In the genomic region with DNA sequence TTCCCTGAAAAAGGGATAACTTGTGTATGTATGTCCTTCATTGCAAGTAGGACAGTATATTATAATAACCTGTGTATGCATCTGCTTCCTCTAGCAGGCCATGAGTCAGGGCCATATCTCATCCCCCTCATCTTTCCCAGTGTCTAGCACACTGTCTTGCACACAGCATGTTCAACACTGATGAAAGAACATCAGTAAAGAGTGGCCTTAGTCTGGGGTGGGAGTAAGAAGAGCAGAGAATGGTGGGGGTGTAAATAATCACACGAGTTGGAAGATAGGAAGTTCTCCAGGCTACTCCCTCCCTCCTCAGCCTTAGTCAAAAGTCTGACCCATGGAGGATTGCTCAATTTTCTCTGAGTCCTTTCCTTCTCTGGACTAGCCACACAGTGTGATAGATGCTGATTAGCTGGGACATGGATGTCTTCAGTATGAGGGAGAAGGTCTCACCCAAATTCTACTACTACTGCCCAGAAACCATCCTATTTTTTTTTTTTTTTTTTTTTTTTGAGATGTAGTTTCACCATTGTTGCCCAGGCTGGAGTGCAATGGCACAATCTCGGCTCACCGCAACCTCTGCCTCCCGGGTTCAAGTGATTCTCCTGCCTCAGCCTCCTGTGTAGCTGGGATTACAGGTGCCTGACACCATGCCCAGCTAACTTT, we compare ENCODE assay signal across 2 cellular contexts.
TF ChIP-seq lines count a peak whose summit lies in the region.

No MANE protein-coding gene starts in this region.

TF ChIP-seq in SK-N-SH treated with all-trans-retinoic acid at 6 μM for 48 hours, 23 proteins besides CTCF, POLR2A, EP300 and RAD21:
- TF ChIP-seq ZNF70 (CRISPR knock-in tag; IDR thresholded peaks at IDR 0.05), result no peak
- TF ChIP-seq, protein P1, sequence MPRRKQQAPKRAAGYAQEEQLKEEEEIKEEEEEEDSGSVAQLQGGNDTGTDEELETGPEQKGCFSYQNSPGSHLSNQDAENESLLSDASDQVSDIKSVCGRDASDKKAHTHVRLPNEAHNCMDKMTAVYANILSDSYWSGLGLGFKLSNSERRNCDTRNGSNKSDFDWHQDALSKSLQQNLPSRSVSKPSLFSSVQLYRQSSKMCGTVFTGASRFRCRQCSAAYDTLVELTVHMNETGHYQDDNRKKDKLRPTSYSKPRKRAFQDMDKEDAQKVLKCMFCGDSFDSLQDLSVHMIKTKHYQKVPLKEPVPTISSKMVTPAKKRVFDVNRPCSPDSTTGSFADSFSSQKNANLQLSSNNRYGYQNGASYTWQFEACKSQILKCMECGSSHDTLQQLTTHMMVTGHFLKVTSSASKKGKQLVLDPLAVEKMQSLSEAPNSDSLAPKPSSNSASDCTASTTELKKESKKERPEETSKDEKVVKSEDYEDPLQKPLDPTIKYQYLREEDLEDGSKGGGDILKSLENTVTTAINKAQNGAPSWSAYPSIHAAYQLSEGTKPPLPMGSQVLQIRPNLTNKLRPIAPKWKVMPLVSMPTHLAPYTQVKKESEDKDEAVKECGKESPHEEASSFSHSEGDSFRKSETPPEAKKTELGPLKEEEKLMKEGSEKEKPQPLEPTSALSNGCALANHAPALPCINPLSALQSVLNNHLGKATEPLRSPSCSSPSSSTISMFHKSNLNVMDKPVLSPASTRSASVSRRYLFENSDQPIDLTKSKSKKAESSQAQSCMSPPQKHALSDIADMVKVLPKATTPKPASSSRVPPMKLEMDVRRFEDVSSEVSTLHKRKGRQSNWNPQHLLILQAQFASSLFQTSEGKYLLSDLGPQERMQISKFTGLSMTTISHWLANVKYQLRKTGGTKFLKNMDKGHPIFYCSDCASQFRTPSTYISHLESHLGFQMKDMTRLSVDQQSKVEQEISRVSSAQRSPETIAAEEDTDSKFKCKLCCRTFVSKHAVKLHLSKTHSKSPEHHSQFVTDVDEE (CRISPR knock-in tag; IDR thresholded peaks at IDR 0.05), result no peak
- TF ChIP-seq ARNTL (CRISPR knock-in tag; IDR thresholded peaks at IDR 0.05; ENCODE audit: borderline replicate concordance, low read depth), result no peak
- no peak for TF ChIP-seq ZFP3 (CRISPR knock-in tag; IDR thresholded peaks at IDR 0.05)
- no peak for TF ChIP-seq ZFP30 (CRISPR knock-in tag; IDR thresholded peaks at IDR 0.05)
- TF ChIP-seq BACH2 (CRISPR knock-in tag; IDR thresholded peaks at IDR 0.05; ENCODE audit: borderline replicate concordance), result no peak
- TF ChIP-seq RARB (CRISPR knock-in tag; IDR thresholded peaks at IDR 0.05), result no peak
- TF ChIP-seq GLIS3 (CRISPR knock-in tag; IDR thresholded peaks at IDR 0.05), result no peak
- TF ChIP-seq TOX (CRISPR knock-in tag; IDR thresholded peaks at IDR 0.05; ENCODE audit: borderline replicate concordance), result no peak
- no peak for TF ChIP-seq OSR1 (CRISPR knock-in tag; IDR thresholded peaks at IDR 0.05)
- TF ChIP-seq CREB5 (CRISPR knock-in tag; IDR thresholded peaks at IDR 0.05; ENCODE audit: low read depth), result no peak
- no peak for TF ChIP-seq PATZ1 (CRISPR knock-in tag; IDR thresholded peaks at IDR 0.05; ENCODE audit: borderline replicate concordance)
- TF ChIP-seq PPARA (CRISPR knock-in tag; IDR thresholded peaks at IDR 0.05; ENCODE audit: borderline replicate concordance), result no peak
- TF ChIP-seq ZNF565 (CRISPR knock-in tag; conservative IDR thresholded peaks at IDR 0.05; ENCODE audit: low read depth), result no peak
- TF ChIP-seq, protein P2, sequence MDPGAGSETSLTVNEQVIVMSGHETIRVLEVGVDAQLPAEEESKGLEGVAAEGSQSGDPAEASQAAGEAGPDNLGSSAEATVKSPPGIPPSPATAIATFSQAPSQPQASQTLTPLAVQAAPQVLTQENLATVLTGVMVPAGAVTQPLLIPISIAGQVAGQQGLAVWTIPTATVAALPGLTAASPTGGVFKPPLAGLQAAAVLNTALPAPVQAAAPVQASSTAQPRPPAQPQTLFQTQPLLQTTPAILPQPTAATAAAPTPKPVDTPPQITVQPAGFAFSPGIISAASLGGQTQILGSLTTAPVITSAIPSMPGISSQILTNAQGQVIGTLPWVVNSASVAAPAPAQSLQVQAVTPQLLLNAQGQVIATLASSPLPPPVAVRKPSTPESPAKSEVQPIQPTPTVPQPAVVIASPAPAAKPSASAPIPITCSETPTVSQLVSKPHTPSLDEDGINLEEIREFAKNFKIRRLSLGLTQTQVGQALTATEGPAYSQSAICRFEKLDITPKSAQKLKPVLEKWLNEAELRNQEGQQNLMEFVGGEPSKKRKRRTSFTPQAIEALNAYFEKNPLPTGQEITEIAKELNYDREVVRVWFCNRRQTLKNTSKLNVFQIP (CRISPR knock-in tag; IDR thresholded peaks at IDR 0.05; ENCODE audit: borderline replicate concordance, low read depth), result no peak
- no peak for TF ChIP-seq TCF4 (CRISPR knock-in tag; IDR thresholded peaks at IDR 0.05; ENCODE audit: borderline replicate concordance)
- no peak for TF ChIP-seq ZNF8 (CRISPR knock-in tag; IDR thresholded peaks at IDR 0.05)

TF ChIP-seq in SK-N-SH, 30 proteins besides CTCF, POLR2A, EP300 and RAD21:
- no peak for TF ChIP-seq YY1 (IDR thresholded peaks at IDR 0.05; ENCODE audit: low read depth)
- no peak for TF ChIP-seq GABPA (IDR thresholded peaks at IDR 0.05; ENCODE audit: low read depth)
- TF ChIP-seq ELF1 (IDR thresholded peaks at IDR 0.05), result no peak
- TF ChIP-seq, protein P3, sequence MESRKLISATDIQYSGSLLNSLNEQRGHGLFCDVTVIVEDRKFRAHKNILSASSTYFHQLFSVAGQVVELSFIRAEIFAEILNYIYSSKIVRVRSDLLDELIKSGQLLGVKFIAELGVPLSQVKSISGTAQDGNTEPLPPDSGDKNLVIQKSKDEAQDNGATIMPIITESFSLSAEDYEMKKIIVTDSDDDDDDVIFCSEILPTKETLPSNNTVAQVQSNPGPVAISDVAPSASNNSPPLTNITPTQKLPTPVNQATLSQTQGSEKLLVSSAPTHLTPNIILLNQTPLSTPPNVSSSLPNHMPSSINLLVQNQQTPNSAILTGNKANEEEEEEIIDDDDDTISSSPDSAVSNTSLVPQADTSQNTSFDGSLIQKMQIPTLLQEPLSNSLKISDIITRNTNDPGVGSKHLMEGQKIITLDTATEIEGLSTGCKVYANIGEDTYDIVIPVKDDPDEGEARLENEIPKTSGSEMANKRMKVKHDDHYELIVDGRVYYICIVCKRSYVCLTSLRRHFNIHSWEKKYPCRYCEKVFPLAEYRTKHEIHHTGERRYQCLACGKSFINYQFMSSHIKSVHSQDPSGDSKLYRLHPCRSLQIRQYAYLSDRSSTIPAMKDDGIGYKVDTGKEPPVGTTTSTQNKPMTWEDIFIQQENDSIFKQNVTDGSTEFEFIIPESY (IDR thresholded peaks at IDR 0.05; ENCODE audit: borderline replicate concordance, low read depth), result no peak
- TF ChIP-seq EZH2phosphoT487 (IDR thresholded peaks at IDR 0.05; ENCODE audit: borderline replicate concordance, low read depth), result no peak
- TF ChIP-seq USF1 (IDR thresholded peaks at IDR 0.05; ENCODE audit: borderline replicate concordance, low read depth), result no peak
- no peak for TF ChIP-seq MXI1 (IDR thresholded peaks at IDR 0.05; ENCODE audit: low read depth, low read length)
- TF ChIP-seq, protein P4, sequence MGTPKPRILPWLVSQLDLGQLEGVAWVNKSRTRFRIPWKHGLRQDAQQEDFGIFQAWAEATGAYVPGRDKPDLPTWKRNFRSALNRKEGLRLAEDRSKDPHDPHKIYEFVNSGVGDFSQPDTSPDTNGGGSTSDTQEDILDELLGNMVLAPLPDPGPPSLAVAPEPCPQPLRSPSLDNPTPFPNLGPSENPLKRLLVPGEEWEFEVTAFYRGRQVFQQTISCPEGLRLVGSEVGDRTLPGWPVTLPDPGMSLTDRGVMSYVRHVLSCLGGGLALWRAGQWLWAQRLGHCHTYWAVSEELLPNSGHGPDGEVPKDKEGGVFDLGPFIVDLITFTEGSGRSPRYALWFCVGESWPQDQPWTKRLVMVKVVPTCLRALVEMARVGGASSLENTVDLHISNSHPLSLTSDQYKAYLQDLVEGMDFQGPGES (IDR thresholded peaks at IDR 0.05; ENCODE audit: low read depth, low read length), result no peak
- TF ChIP-seq FOXJ3 (CRISPR knock-in tag; IDR thresholded peaks at IDR 0.05), result no peak
- no peak for TF ChIP-seq MAX (IDR thresholded peaks at IDR 0.05; ENCODE audit: low read depth)
- TF ChIP-seq FOXM1 (IDR thresholded peaks at IDR 0.05; ENCODE audit: low read depth), result no peak
- TF ChIP-seq POLR2AphosphoS5 (IDR thresholded peaks at IDR 0.05; ENCODE audit: low read depth, low read length), result no peak
- TF ChIP-seq RFX5 (IDR thresholded peaks at IDR 0.05; ENCODE audit: low read length), result no peak
